1 cellular context compared by ENCODE assay signal in genomic region chr19:44653343-44653742, GRCh38.
A peak's percentile ranks its signal among the peaks of the same experiment; 100 is the strongest.
TF ChIP-seq lines count a peak whose summit lies in the region.

No MANE protein-coding gene starts in this region.

TF ChIP-seq in K562, 482 proteins besides CTCF, POLR2A, EP300 and RAD21:
- TF ChIP-seq, protein P1, sequence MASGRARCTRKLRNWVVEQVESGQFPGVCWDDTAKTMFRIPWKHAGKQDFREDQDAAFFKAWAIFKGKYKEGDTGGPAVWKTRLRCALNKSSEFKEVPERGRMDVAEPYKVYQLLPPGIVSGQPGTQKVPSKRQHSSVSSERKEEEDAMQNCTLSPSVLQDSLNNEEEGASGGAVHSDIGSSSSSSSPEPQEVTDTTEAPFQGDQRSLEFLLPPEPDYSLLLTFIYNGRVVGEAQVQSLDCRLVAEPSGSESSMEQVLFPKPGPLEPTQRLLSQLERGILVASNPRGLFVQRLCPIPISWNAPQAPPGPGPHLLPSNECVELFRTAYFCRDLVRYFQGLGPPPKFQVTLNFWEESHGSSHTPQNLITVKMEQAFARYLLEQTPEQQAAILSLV (tag; IDR thresholded peaks at IDR 0.05) = no peak
- no peak for TF ChIP-seq MEF2A (IDR thresholded peaks at IDR 0.05; ENCODE audit: control insufficient read depth, low read depth, low read length)
- no peak for TF ChIP-seq CTBP1 (IDR thresholded peaks at IDR 0.05; ENCODE audit: borderline replicate concordance)
- TF ChIP-seq MCM5 (IDR thresholded peaks at IDR 0.05; ENCODE audit: low read depth) = no peak
- no peak for TF ChIP-seq ZNF75A (CRISPR knock-in tag; IDR thresholded peaks at IDR 0.05)
- TF ChIP-seq ZNF165 (CRISPR knock-in tag; IDR thresholded peaks at IDR 0.05; ENCODE audit: borderline replicate concordance) = no peak
- TF ChIP-seq, protein P2, sequence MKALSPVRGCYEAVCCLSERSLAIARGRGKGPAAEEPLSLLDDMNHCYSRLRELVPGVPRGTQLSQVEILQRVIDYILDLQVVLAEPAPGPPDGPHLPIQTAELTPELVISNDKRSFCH (CRISPR knock-in tag; IDR thresholded peaks at IDR 0.05) = no peak
- TF ChIP-seq, protein P2 (tag; IDR thresholded peaks at IDR 0.05) = no peak
- TF ChIP-seq ZNF76 (CRISPR knock-in tag; IDR thresholded peaks at IDR 0.05; ENCODE audit: borderline replicate concordance) = no peak
- TF ChIP-seq PYGO2 (tag; IDR thresholded peaks at IDR 0.05) = no peak
- peak; percentile 99 for TF ChIP-seq ZNF239 (CRISPR knock-in tag; IDR thresholded peaks at IDR 0.05)
- TF ChIP-seq, protein P3, sequence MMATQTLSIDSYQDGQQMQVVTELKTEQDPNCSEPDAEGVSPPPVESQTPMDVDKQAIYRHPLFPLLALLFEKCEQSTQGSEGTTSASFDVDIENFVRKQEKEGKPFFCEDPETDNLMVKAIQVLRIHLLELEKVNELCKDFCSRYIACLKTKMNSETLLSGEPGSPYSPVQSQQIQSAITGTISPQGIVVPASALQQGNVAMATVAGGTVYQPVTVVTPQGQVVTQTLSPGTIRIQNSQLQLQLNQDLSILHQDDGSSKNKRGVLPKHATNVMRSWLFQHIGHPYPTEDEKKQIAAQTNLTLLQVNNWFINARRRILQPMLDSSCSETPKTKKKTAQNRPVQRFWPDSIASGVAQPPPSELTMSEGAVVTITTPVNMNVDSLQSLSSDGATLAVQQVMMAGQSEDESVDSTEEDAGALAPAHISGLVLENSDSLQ (IDR thresholded peaks at IDR 0.05) = peak; percentile 61
